Comparison of ENCODE assay signal across 25 cellular contexts in the genomic region with DNA sequence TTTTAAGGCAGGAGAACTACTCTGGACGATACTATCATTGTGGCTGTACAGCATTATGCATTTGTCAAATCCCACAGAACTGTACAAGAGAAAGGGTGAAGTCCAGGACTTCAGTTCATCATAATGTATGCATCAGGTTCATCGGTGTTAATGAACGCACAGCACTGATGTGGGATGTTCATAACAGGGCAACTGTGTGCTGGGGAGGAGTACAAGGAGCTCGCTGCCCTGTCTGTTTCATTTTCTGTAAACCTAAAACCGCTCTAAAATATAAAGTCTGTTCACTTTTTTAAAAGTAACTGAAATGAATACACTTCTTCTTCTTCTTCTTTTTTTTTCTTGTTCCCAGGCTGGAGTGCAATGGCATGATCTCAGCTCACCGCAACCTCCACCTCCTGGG. TPM values are rescaled to one million over a fixed set of nuclear protein-coding genes. Genes with fewer than 3 reads are reported as not detected.
"Had no signal": no experiment of that assay in that cellular context is flagged by ENCODE, and none has a peak within 500 bp of the region (broad histone marks: within the 10 kb centered on the region; RNA-seq: fewer than 3 reads in every experiment).

No MANE protein-coding gene starts in this region.

- H3K9me3 ChIP-seq: ascending aorta, SJSA1 had no signal

- DNase-seq: activated CD4-positive, alpha-beta T cell treated with anti-CD3 and anti-CD28 coated beads for 4 hours; activated CD8-positive, alpha-beta memory T cell treated with anti-CD3 and anti-CD28 coated beads, Interleukin-2, amount 50 U/mL, for 4 hours; activated CD8-positive, alpha-beta T cell treated with anti-CD3 and anti-CD28 coated beads for 36 hours; activated effector memory CD4-positive, alpha-beta T cell treated with Interleukin-2 at 50 U/mL for 16 hours; activated naive CD4-positive, alpha-beta T cell; activated naive CD8-positive, alpha-beta T cell treated with anti-CD3 and anti-CD28 coated beads, Interleukin-2, amount 50 U/mL, for 24 hours; amniotic stem cell; KBM-7; NCI-H1105; NCI-H1436 treated with DMSO at 0.1 percent for 48 hours; NCI-H187; NCI-H2081; NCI-H69; NK-92 treated with Interleukin-12 subunit alpha and Interleukin-12 subunit beta, amount 100 ng/mL, for 24 hours; SHP77; WERI-Rb-1 had no signal

- H3K36me3 Mint-ChIP-seq: activated naive CD4-positive, alpha-beta T cell treated with anti-CD3 and anti-CD28 coated beads, Interleukin-2, amount 50 U/mL, for 72 hours; brain had no signal

- H3K9me3 Mint-ChIP-seq: activated CD8-positive, alpha-beta T cell treated with anti-CD3 and anti-CD28 coated beads for 36 hours; activated naive CD4-positive, alpha-beta T cell treated with anti-CD3 and anti-CD28 coated beads, Interleukin-2, amount 50 U/mL, for 72 hours; activated naive CD8-positive, alpha-beta T cell treated with anti-CD3 and anti-CD28 coated beads, Interleukin-2, amount 50 U/mL, for 24 hours; brain; central memory CD8-positive, alpha-beta T cell had no signal

- H3K4me1 Mint-ChIP-seq: activated naive CD8-positive, alpha-beta T cell treated with anti-CD3 and anti-CD28 coated beads, Interleukin-2, amount 50 U/mL, for 24 hours; central memory CD8-positive, alpha-beta T cell had no signal

- H3K27me3 Mint-ChIP-seq: activated CD8-positive, alpha-beta T cell treated with anti-CD3 and anti-CD28 coated beads for 36 hours had no signal

- H3K27ac Mint-ChIP-seq: activated CD8-positive, alpha-beta T cell treated with anti-CD3 and anti-CD28 coated beads for 36 hours; activated naive CD4-positive, alpha-beta T cell treated with anti-CD3 and anti-CD28 coated beads, Interleukin-2, amount 50 U/mL, for 72 hours; activated naive CD8-positive, alpha-beta T cell treated with anti-CD3 and anti-CD28 coated beads, Interleukin-2, amount 50 U/mL, for 24 hours; brain had no signal

- ATAC-seq: activated CD4-positive, CD25-positive, alpha-beta regulatory T cell treated with anti-CD3 and anti-CD28 coated beads, Interleukin-2, amount 50 U/mL, for 24 hours; activated CD8-positive, alpha-beta T cell treated with anti-CD3 and anti-CD28 coated beads for 36 hours; activated naive CD4-positive, alpha-beta T cell treated with anti-CD3 and anti-CD28 coated beads, Interleukin-2, amount 50 U/mL, for 72 hours; activated naive CD8-positive, alpha-beta T cell treated with anti-CD3 and anti-CD28 coated beads, Interleukin-2, amount 50 U/mL, for 24 hours had no signal

- H3K27ac ChIP-seq: ascending aorta, SJSA1, WERI-Rb-1 had no signal

- H3K4me3 Mint-ChIP-seq: activated CD8-positive, alpha-beta T cell treated with anti-CD3 and anti-CD28 coated beads for 36 hours; activated naive CD8-positive, alpha-beta T cell treated with anti-CD3 and anti-CD28 coated beads, Interleukin-2, amount 50 U/mL, for 24 hours; brain; central memory CD8-positive, alpha-beta T cell had no signal

- H3K27me3 ChIP-seq: ascending aorta, SJSA1 had no signal

- H3K4me1 ChIP-seq: ascending aorta had no signal

- H3K36me3 ChIP-seq: ascending aorta, SJSA1, WERI-Rb-1 had no signal

- H3K4me3 ChIP-seq: ascending aorta, SJSA1 had no signal

RNA-seq across cellular contexts. Expression of gene TMPRSS2, which starts 25.0 kb away (rescaled TPM):
- total RNA-seq: activated CD8-positive, alpha-beta T cell treated with anti-CD3 and anti-CD28 coated beads for 36 hours; activated naive CD4-positive, alpha-beta T cell treated with anti-CD3 and anti-CD28 coated beads, Interleukin-2, amount 50 U/mL, for 72 hours; ascending aorta; IMR-90; LHCN-M2; SJSA1; T-helper 2 cell treated with Interferon-gamma antibody and Interleukin-4, amounts not matched to agents 100 ng/mL and 5 ng/mL, for 36 hours had no signal
